In genomic region chr6:41066867-41067304, GRCh38 we compare ENCODE assay signal across 1 cellular context.
TF ChIP-seq lines count a peak whose summit lies in the region.

No MANE protein-coding gene starts in this region.

TF ChIP-seq in HepG2, 621 proteins besides CTCF, POLR2A, EP300 and RAD21 (continued from another document):
- TF ChIP-seq PLSCR1 (CRISPR knock-in tag; IDR thresholded peaks at IDR 0.05; ENCODE audit: borderline replicate concordance) (no peak), ZNF235 (CRISPR knock-in tag; IDR thresholded peaks at IDR 0.05; ENCODE audit: borderline replicate concordance) (no peak), CREB1 (IDR thresholded peaks at IDR 0.05) (no peak), CREB1 (CRISPR knock-in tag; IDR thresholded peaks at IDR 0.05) (no peak), ATAD3A (CRISPR knock-in tag; IDR thresholded peaks at IDR 0.05) (no peak), ELF1 (CRISPR knock-in tag; IDR thresholded peaks at IDR 0.05) (peak; percentile 16; the same call in 1 of the 2 replicates), ATF7 (IDR thresholded peaks at IDR 0.05) (no peak), ATF7 (CRISPR knock-in tag; IDR thresholded peaks at IDR 0.05) (no peak), ZNF709 (CRISPR knock-in tag; IDR thresholded peaks at IDR 0.05) (no peak), PAWR (CRISPR knock-in tag; IDR thresholded peaks at IDR 0.05; ENCODE audit: borderline replicate concordance) (no peak), SNRNP70 (IDR thresholded peaks at IDR 0.05; ENCODE audit: low read depth, low read length) (no peak), RELA (CRISPR knock-in tag; IDR thresholded peaks at IDR 0.05) (no peak), MEF2D (CRISPR knock-in tag; IDR thresholded peaks at IDR 0.05) (no peak)
